10 cellular contexts compared by ENCODE assay signal in the genomic region with DNA sequence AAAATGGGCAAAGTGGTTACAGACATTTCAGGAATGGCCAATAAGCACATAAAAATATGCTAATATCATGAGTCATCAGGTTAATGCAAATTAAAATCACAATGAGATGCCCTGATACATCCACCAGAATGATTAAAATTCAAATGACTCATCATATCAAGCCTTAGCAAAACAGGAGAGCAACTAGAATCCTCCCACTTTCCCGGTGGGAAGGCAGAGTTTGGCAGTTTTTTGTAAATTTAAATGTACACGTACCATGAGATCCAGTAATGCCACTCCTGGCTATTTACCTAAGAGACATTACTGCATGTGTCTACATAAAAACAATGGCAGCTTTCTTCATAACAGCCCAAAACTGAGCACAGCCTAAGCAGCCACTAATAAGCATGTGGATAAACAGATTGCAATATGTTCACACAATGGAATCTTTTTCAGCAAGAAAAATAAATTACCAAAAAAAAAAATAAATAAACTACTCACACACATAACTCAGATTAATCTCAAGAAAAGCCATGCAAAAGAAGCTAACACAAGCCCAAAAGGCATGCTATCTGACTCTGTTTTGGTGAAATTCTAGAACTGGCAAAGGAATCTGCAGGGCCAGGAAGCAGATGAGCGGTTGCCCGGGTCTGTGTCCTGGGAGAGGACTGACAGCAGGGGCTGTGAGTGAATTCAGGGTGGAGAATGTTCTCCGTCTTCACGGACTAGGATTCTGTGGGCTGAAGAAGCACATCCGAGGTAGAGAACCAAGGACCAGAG. TPM values are rescaled to one million over a fixed set of nuclear protein-coding genes. Genes with fewer than 3 reads are reported as not detected.
DNase-seq lines count a peak whose midpoint lies in the region; ATAC-seq lines count a peak whose summit lies in the region.
"Had no signal": no experiment of that assay in that cellular context is flagged by ENCODE, and none has a peak within 500 bp of the region (broad histone marks: within the 10 kb centered on the region; RNA-seq: fewer than 3 reads in every experiment).

No MANE protein-coding gene starts in this region.

- intact Hi-C loops in left colon (cut with DNase I, micrococcal nuclease) = no loop called here

- H3K27me3 ChIP-seq in ACC112 (ENCODE audit: insufficient read depth, low read length) = no peaks in the 10 kb centered on the region
- no peaks in the 10 kb centered on the region for H3K27me3 ChIP-seq in HUES48 (ENCODE audit: control insufficient read depth, insufficient read depth, low read length)

- 0 out of 2 replicates have a peak, but pooled peaks cover 6% of the 10 kb centered on the region for H3K9me3 ChIP-seq in HUES48 (ENCODE audit: control insufficient read depth, insufficient read depth, low read length)

- H3K4me3 ChIP-seq in ACC112 (ENCODE audit: low read depth, low read length) (peak overlapping the region; percentile 23), HUES48 (ENCODE audit: low read depth, low read length) (no peak overlapping the region)

- H3K27ac ChIP-seq in ACC112 (ENCODE audit: low read depth, low read length) = peak overlapping the region; percentile 92
- H3K27ac ChIP-seq in HUES48 (ENCODE audit: low read depth, low read length) = peak overlapping the region; percentile 80

- H3K9me3 Mint-ChIP-seq in T-helper 2 cell treated with Interferon-gamma antibody and Interleukin-4, amounts not matched to agents 5 μg/mL and 100 μg/mL, for 36 hours = peaks cover 15% of the 10 kb centered on the region

- DNase-seq in astrocyte of the hippocampus (ENCODE audit: low read depth, low spot score) (peak; percentile 85), left colon (no peak), mucosa of gallbladder (ENCODE audit: low spot score) (no peak)
- DNase-seq in stimulated activated CD4-positive, alpha-beta T cell treated with anti-CD3 and anti-CD28 coated beads, Interleukin-15, amount 100 ng/mL, for 24 hours = no peak
- no peak for DNase-seq in stimulated activated CD4-positive, alpha-beta T cell treated with anti-CD3 and anti-CD28 coated beads, Interleukin-1b, Interleukin-23, amount 100 ng/mL, for 48 hours
- no peak for DNase-seq in T-helper 2 cell treated with Interferon-gamma antibody and Interleukin-4, amounts not matched to agents 5 μg/mL and 100 μg/mL, for 36 hours (ENCODE audit: low spot score)
- DNase-seq: activated gamma-delta T cell treated with Interleukin-2 at 50 U/mL for 16 hours, RPMI8226 had no signal

- 0 out of 2 replicates have a peak, but pooled peaks cover 16% of the 10 kb centered on the region for H3K36me3 ChIP-seq in ACC112 (ENCODE audit: insufficient read depth, low read length)
- no peaks in the 10 kb centered on the region for H3K36me3 ChIP-seq in HUES48 (ENCODE audit: control insufficient read depth, insufficient read depth, low read length)

- peaks cover 83% of the 10 kb centered on the region for H3K79me2 ChIP-seq in ACC112 (ENCODE audit: control insufficient read depth, insufficient read depth, low read length, unreplicated experiment)

- H2AFZ ChIP-seq in ACC112 (ENCODE audit: low read length, unreplicated experiment) = no peak overlapping the region

- no peak overlapping the region for H3K4me3 Mint-ChIP-seq in T-helper 2 cell treated with Interferon-gamma antibody and Interleukin-4, amounts not matched to agents 5 μg/mL and 100 μg/mL, for 36 hours

- H3K27me3 Mint-ChIP-seq in T-helper 2 cell treated with Interferon-gamma antibody and Interleukin-4, amounts not matched to agents 5 μg/mL and 100 μg/mL, for 36 hours (ENCODE audit: low read depth) = no peaks in the 10 kb centered on the region

- H3K27ac Mint-ChIP-seq in T-helper 2 cell treated with Interferon-gamma antibody and Interleukin-4, amounts not matched to agents 5 μg/mL and 100 μg/mL, for 36 hours = no peak overlapping the region

- peak overlapping the region; percentile 27; the same call in 1 of the 2 replicates for H3K9ac ChIP-seq in HUES48 (ENCODE audit: low read depth, low read length)

- H3K36me3 Mint-ChIP-seq in T-helper 2 cell treated with Interferon-gamma antibody and Interleukin-4, amounts not matched to agents 5 μg/mL and 100 μg/mL, for 36 hours (ENCODE audit: low read depth) = peaks cover 5% of the 10 kb centered on the region

- H3K4me1 Mint-ChIP-seq in T-helper 2 cell treated with Interferon-gamma antibody and Interleukin-4, amounts not matched to agents 5 μg/mL and 100 μg/mL, for 36 hours (ENCODE audit: low read depth) = no peaks in the 10 kb centered on the region

- peak; percentile 39 for ATAC-seq in left colon

- peaks cover 50% of the 10 kb centered on the region for H3K4me1 ChIP-seq in ACC112 (ENCODE audit: control insufficient read depth, insufficient read depth, low read length, unreplicated experiment)
- peaks cover 34% of the 10 kb centered on the region for H3K4me1 ChIP-seq in HUES48 (ENCODE audit: control insufficient read depth, insufficient read depth, low read length)

RNA-seq across cellular contexts. Expression of gene AFAP1, which starts 48.8 kb away (rescaled TPM):
- 10 to 100 TPM; 41.2 to 46.2 TPM for total RNA-seq in left colon
- total RNA-seq in mucosa of gallbladder = 22.7 TPM
